15 cellular contexts compared by ENCODE assay signal in the genomic region with DNA sequence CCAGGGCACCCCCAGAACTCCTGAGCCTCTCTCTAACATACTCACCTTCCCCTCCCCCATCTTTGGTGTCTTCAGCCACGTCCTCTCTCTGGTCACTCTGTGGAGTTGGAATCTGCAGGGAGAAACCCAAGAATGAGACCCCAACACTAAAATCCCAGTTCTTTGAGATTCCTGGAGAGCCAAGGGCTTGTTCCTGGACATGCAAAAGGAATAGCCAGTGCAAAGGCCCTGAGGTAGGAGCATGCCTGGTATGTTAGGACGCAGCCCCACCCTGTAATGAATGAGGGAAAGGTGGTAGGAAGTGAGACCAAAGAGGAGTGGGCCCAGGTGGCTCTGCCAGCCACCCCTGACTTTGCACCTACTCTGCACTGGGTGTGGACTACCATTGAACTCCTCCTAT.
"Had no signal": no experiment of that assay in that cellular context is flagged by ENCODE, and none has a peak within 500 bp of the region (broad histone marks: within the 10 kb centered on the region; RNA-seq: fewer than 3 reads in every experiment).

No MANE protein-coding gene starts in this region.

- H3K9me3 Mint-ChIP-seq: activated T-cell treated with anti-CD3 and anti-CD28 coated beads, Interleukin-2, amount 50 U/mL, for 4 hours; stimulated activated effector memory CD8-positive, alpha-beta T cell treated with anti-CD3 and anti-CD28 coated beads, Interleukin-12 subunit alpha, Interleukin-12 subunit beta, amount 100 ng/mL, for 72 hours; T-helper 2 cell treated with Interferon-gamma antibody and Interleukin-4, amounts not matched to agents 5 μg/mL and 100 μg/mL, for 36 hours had no signal

- DNase-seq: activated CD4-positive, alpha-beta T cell treated with anti-CD3 and anti-CD28 coated beads, Interleukin-2, amount 50 U/mL, for 4 hours; activated CD4-positive, CD25-positive, alpha-beta regulatory T cell treated with anti-CD3 and anti-CD28 coated beads, Interleukin-2, amount 50 U/mL, for 72 hours; activated gamma-delta T cell treated with Interleukin-2 at 50 U/mL for 16 hours; activated T-cell treated with anti-CD3 and anti-CD28 coated beads, Interleukin-2, amount 50 U/mL, for 4 hours; erythroblast; hippocampal formation; kidney glomerular epithelial cell; nucleus accumbens; small intestine; substantia nigra had no signal

- H3K9me3 ChIP-seq: upper lobe of left lung had no signal

- H3K4me3 ChIP-seq: upper lobe of left lung had no signal

- H3K27me3 Mint-ChIP-seq: progenitor cell of endocrine pancreas had no signal

- FAIRE-seq: small intestine had no signal

- H3K27ac ChIP-seq: upper lobe of left lung had no signal

- H3K4me3 Mint-ChIP-seq: activated T-cell treated with anti-CD3 and anti-CD28 coated beads, Interleukin-2, amount 50 U/mL, for 4 hours; stimulated activated effector memory CD8-positive, alpha-beta T cell treated with anti-CD3 and anti-CD28 coated beads, Interleukin-12 subunit alpha, Interleukin-12 subunit beta, amount 100 ng/mL, for 72 hours; T-helper 2 cell treated with Interferon-gamma antibody and Interleukin-4, amounts not matched to agents 5 μg/mL and 100 μg/mL, for 36 hours had no signal

- ATAC-seq: activated T-cell treated with anti-CD3 and anti-CD28 coated beads, Interleukin-2, amount 50 U/mL, for 4 hours; right cardiac atrium; stimulated activated effector memory CD8-positive, alpha-beta T cell treated with anti-CD3 and anti-CD28 coated beads, Interleukin-12 subunit alpha, Interleukin-12 subunit beta, amount 100 ng/mL, for 72 hours had no signal

- H3K27ac Mint-ChIP-seq: progenitor cell of endocrine pancreas; stimulated activated effector memory CD8-positive, alpha-beta T cell treated with anti-CD3 and anti-CD28 coated beads, Interleukin-12 subunit alpha, Interleukin-12 subunit beta, amount 100 ng/mL, for 72 hours; T-helper 2 cell treated with Interferon-gamma antibody and Interleukin-4, amounts not matched to agents 5 μg/mL and 100 μg/mL, for 36 hours had no signal
